ENCODE assay signal across 20 cellular contexts in genomic region chr17:72175263-72175662, GRCh38. TPM values are rescaled to one million over a fixed set of nuclear protein-coding genes. Genes with fewer than 3 reads are reported as not detected.
DNase-seq lines count a peak whose midpoint lies in the region; ATAC-seq and TF ChIP-seq lines count a peak whose summit lies in the region.
"Had no signal": no experiment of that assay in that cellular context is flagged by ENCODE, and none has a peak within 500 bp of the region (broad histone marks: within the 10 kb centered on the region; RNA-seq: fewer than 3 reads in every experiment).

No MANE protein-coding gene starts in this region.

- H3K4me1 ChIP-seq in HCT116 (ENCODE audit: control insufficient read depth in 1 of 2, insufficient read depth in 2 of 2, low read length in 2 of 2) = peaks cover 8 to 20% of the 10 kb centered on the region in 2 experiments; a peak in 3 of 4 replicates
- H3K4me1 ChIP-seq in PC-3 (ENCODE audit: insufficient read depth, low read length) = peaks cover 19% of the 10 kb centered on the region
- no peaks in the 10 kb centered on the region for H3K4me1 ChIP-seq in prostate gland (replicated peaks)

- 82% methylated on average over 4 of the region's 4 CpGs for WGBS in prostate gland

- intact Hi-C loops in HCT116 (cut with micrococcal nuclease) = no loop called here
- intact Hi-C loops in PC-3 (cut with micrococcal nuclease) = no loop called here
- intact Hi-C loops in prostate gland (cut with DNase I) = no loop called here

- no peaks in the 10 kb centered on the region for H3K9me3 ChIP-seq in HCT116 (ENCODE audit: control insufficient read depth in 1 of 2, insufficient read depth in 1 of 2, low read depth in 1 of 2, low read length in 2 of 2)
- no peaks in the 10 kb centered on the region for H3K9me3 ChIP-seq in PC-3 (ENCODE audit: low read length)
- H3K9me3 ChIP-seq in prostate gland = no peaks in the 10 kb centered on the region

- ATAC-seq in HCT116 (0 out of 2 replicates have a peak, but pooled peaks have one; percentile 32), PC-3 (peak; percentile 37), GM18909 (IDR thresholded peaks at IDR 0.05; ENCODE audit: poor library complexity, unreplicated experiment) (no peak)

- H3K9ac ChIP-seq in HCT116 (ENCODE audit: low read length) = no peak overlapping the region
- no peak overlapping the region for H3K9ac ChIP-seq in PC-3 (ENCODE audit: low read length)
- H3K9ac ChIP-seq: GM23248 had no signal

- peak overlapping the region in 1 of 5 experiments; percentile 39 for H3K4me3 Mint-ChIP-seq in brain
- H3K4me3 Mint-ChIP-seq: CD14-positive monocyte had no signal

- no peaks in the 10 kb centered on the region for H3F3A ChIP-seq in PC-3 (ENCODE audit: low read length, unreplicated experiment)

- no peak overlapping the region for H3K4me2 ChIP-seq in HCT116 (ENCODE audit: low read length)
- 0 out of 2 replicates have a peak overlapping the region, but pooled peaks have one; percentile 10 for H3K4me2 ChIP-seq in PC-3 (ENCODE audit: low read length)

- no peak for TF ChIP-seq POLR2A in HCT116 (IDR thresholded peaks at IDR 0.05; ENCODE audit: borderline replicate concordance, extremely low read depth, insufficient read depth, insufficient read length)
- TF ChIP-seq POLR2A in prostate gland (IDR thresholded peaks at IDR 0.05) = no peak

- CTCF ChIA-PET in HCT116 (lab: Charles Lee) = no interaction called here
- CTCF ChIA-PET in PC-3 (lab: Charles Lee) = no interaction called here

- H3K27me3 Mint-ChIP-seq in brain = no peaks in the 10 kb centered on the region

- H3K27ac ChIP-seq in HCT116 (ENCODE audit: low read depth, low read length) (no peak overlapping the region), PC-3 (ENCODE audit: low read length) (no peak overlapping the region), prostate gland (no peak overlapping the region)
- H3K27ac ChIP-seq: GM23248 had no signal

- H3K36me3 ChIP-seq in HCT116 (ENCODE audit: control insufficient read depth in 1 of 2, insufficient read depth in 2 of 2, low read length in 2 of 2) (no peaks in the 10 kb centered on the region), PC-3 (ENCODE audit: low read depth, low read length) (no peaks in the 10 kb centered on the region), prostate gland (no peaks in the 10 kb centered on the region)

- H3K79me2 ChIP-seq in HCT116 (ENCODE audit: insufficient read depth, low read length) (no peaks in the 10 kb centered on the region), PC-3 (ENCODE audit: low read length) (no peaks in the 10 kb centered on the region)

- TF ChIP-seq RAD21 in HCT116 (IDR thresholded peaks at IDR 0.05; ENCODE audit: low read depth) = no peak

- no peaks in the 10 kb centered on the region for H3K9me2 ChIP-seq in HCT116 (ENCODE audit: insufficient read depth)
- no peaks in the 10 kb centered on the region for H3K9me2 ChIP-seq in PC-3 (replicated peaks; ENCODE audit: low read length)

- H3K27ac Mint-ChIP-seq in brain = peak overlapping the region in 3 of 5 experiments; percentile 87 to 95 (median 91)
- H3K27ac Mint-ChIP-seq: CD14-positive monocyte had no signal

- H3K36me3 Mint-ChIP-seq in brain = no peaks in the 10 kb centered on the region
- H3K36me3 Mint-ChIP-seq: CD14-positive monocyte had no signal

- H3K4me3 ChIP-seq in HCT116 (replicated peaks in 1 of 2; ENCODE audit: low read depth in 1 of 2, low read length in 2 of 2) (no peak overlapping the region), PC-3 (ENCODE audit: low read length) (no peak overlapping the region), prostate gland (no peak overlapping the region)
- H3K4me3 ChIP-seq: GM23248 had no signal

- DNase-seq in HCT116 (ENCODE audit: low read depth, low spot score) = no peak
- no peak for DNase-seq in PC-3
- peak; percentile 56 for DNase-seq in prostate gland (ENCODE audit: low spot score)
- no peak for DNase-seq in NCI-H345 (lab: John Stamatoyannopoulos, UW)
- no peak for DNase-seq in T-helper 9 cell
- no peak for DNase-seq in HUDEP-2 (lab: John Stamatoyannopoulos, UW; ENCODE audit: unreplicated experiment in 76 of 76)
- DNase-seq: GF-D8, HCEC 1CT, KBM-7, NCI-H1417 treated with DMSO at 0.1 percent for 48 hours, NCI-H1930, NCI-H226, NCI-H524 treated with DMSO at 0.1 percent for 48 hours, OCI-M1, SIG-M5, T-helper 1 cell had no signal

- H3K4me1 Mint-ChIP-seq in brain = peaks cover 65% of the 10 kb centered on the region
- H3K4me1 Mint-ChIP-seq: CD14-positive monocyte had no signal

- BruUV-seq in HCT116 (replicated peaks; lab: Mats Ljungman, UMichigan) (no TSS peak), PC-3 (replicated peaks; lab: Mats Ljungman, UMichigan) (no TSS peak)

- H4K20me1 ChIP-seq in HCT116 (ENCODE audit: insufficient read depth) = no peaks in the 10 kb centered on the region
- H4K20me1 ChIP-seq in PC-3 (ENCODE audit: low read length) = no peaks in the 10 kb centered on the region

- POLR2A ChIA-PET in HCT116 (lab: Charles Lee) (no interaction called here), PC-3 (lab: Charles Lee; ENCODE audit: unreplicated experiment) (no interaction called here)

- H3K9me3 Mint-ChIP-seq in brain = peaks cover 0 to 3% (median 0%) of the 10 kb centered on the region in 5 experiments

- no peak for TF ChIP-seq CTCF in HCT116 (IDR thresholded peaks at IDR 0.05 in 2 of 3, conservative IDR thresholded peaks at IDR 0.05 in 1 of 3; ENCODE audit: borderline replicate concordance in 1 of 3, insufficient read depth in 1 of 3, low read depth in 2 of 3, low read length in 2 of 3)
- no peak for TF ChIP-seq CTCF in PC-3 (conservative IDR thresholded peaks at IDR 0.05; ENCODE audit: low read depth, low read length)
- TF ChIP-seq CTCF in brain (conservative IDR thresholded peaks at IDR 0.05) = no peak
- TF ChIP-seq CTCF in prostate gland (IDR thresholded peaks at IDR 0.05) = no peak

- RAD21 ChIA-PET in HCT116 (lab: Charles Lee; ENCODE audit: low non-redundant PET in 1 of 2, low total read pairs in 2 of 2, uncharacterized antibody in 2 of 2, unreplicated experiment in 2 of 2) = interaction anchor here (0.6 to 0.7 kb wide), 2 partner anchors 53 to 1305 kb away, joined by 3 to 5 read pairs; no protein-coding TSS in a partner anchor

- H3K27me3 ChIP-seq in HCT116 (ENCODE audit: insufficient read depth, low read length) = no peaks in the 10 kb centered on the region; the same call in 1 of the 2 replicates
- no peaks in the 10 kb centered on the region for H3K27me3 ChIP-seq in PC-3 (ENCODE audit: low read length)
- no peaks in the 10 kb centered on the region for H3K27me3 ChIP-seq in prostate gland (replicated peaks; ENCODE audit: insufficient read depth)

- H2AFZ ChIP-seq in HCT116 (ENCODE audit: low read depth, low read length, poor library complexity, severe bottlenecking) = no peak overlapping the region
- H2AFZ ChIP-seq in PC-3 (ENCODE audit: low read length) = no peak overlapping the region
- H2AFZ ChIP-seq: GM23248 had no signal

TF ChIP-seq in HCT116, 20 proteins besides CTCF, POLR2A, EP300 and RAD21 (continues in another document):
- TF ChIP-seq TCF7L2 (IDR thresholded peaks at IDR 0.05; ENCODE audit: borderline replicate concordance, extremely low read depth, insufficient read depth, insufficient read length) (no peak), POLR2AphosphoS5 (IDR thresholded peaks at IDR 0.05; ENCODE audit: low read depth, low read length) (no peak), SP1 (IDR thresholded peaks at IDR 0.05; ENCODE audit: low read depth) (no peak), ZFX (IDR thresholded peaks at IDR 0.05) (no peak), ZNF274 (IDR thresholded peaks at IDR 0.05; ENCODE audit: low read depth, low read length) (no peak), CBX3 (IDR thresholded peaks at IDR 0.05; ENCODE audit: low read depth) (no peak), ZBTB33 (IDR thresholded peaks at IDR 0.05; ENCODE audit: extremely low read depth, insufficient replicate concordance, low read length) (no peak)
- TF ChIP-seq, protein P1, sequence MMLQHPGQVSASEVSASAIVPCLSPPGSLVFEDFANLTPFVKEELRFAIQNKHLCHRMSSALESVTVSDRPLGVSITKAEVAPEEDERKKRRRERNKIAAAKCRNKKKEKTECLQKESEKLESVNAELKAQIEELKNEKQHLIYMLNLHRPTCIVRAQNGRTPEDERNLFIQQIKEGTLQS (IDR thresholded peaks at IDR 0.05) = no peak

RNA-seq across cellular contexts. Expression of gene SOX9, which starts 54.4 kb away (rescaled TPM):
- total RNA-seq in HCT116 (2021; ENCODE audit: unreplicated experiment) (69.2 TPM), PC-3 (2014; rRNA removed) (119 and 151 TPM in 2 replicates), prostate gland (100 to 1,000 TPM in 1 of 2 donors, 10 to 100 TPM in 1; 92.8 to 204 TPM)
- polyA plus RNA-seq in HCT116 (2012) = 36.4 and 38.3 TPM in 2 replicates
- polyA plus RNA-seq in brain (ENCODE audit: insufficient read depth, low read depth, low replicate concordance) = 35.4 TPM
- polyA plus RNA-seq: CD14-positive monocyte had no signal
